ENCODE assay signal across 23 cellular contexts in the genomic region with DNA sequence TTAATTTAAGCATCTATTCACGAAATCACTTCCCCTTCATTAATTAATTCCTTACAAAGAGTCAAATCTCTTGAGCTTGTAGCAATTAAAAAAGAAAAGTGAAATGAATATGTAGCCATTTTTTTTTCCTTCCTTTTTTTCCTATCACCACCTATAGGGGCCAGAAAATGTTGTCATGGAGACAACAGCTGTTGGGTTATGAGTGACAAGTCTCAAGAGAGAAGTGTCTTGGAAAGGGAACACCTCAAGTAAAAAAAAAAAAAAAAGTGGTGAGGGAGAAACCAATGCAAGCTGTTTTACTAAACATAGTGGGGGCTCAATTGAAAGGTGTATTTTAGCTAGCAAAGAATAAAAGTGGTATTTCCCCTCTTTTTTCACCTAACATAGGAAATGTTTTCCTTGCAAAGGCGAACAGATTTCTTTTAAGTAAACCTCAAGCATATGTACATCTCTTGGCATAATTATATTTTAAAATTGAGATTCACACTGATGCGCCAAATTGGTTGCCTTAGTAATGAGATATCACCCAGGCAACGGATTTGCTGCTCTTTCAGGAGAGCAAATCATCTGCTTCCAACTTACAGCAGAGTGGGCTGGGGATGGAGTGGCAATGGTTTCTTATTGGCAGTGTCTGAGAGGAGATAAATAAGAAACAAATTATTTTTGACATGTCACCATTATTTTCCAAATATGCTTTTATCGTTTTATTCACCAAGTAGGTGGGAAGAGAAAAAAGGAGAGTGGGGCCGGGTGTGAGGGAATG.
DNase-seq lines count a peak whose midpoint lies in the region; ATAC-seq, FAIRE-seq and TF ChIP-seq lines count a peak whose summit lies in the region.
"Had no signal": no experiment of that assay in that cellular context is flagged by ENCODE, and none has a peak within 500 bp of the region (broad histone marks: within the 10 kb centered on the region; RNA-seq: fewer than 3 reads in every experiment).

No MANE protein-coding gene starts in this region.

- in situ Hi-C loops in K562 (cut with MboI) = no loop called here

- H3K27ac ChIP-seq in K562 (ENCODE audit: extremely low read depth, low read depth, low read length) = no peak overlapping the region
- H3K27ac ChIP-seq: 22Rv1, gastrocnemius medialis, prostate gland, vagina had no signal

- peak; percentile 61 for DNase-seq in DMS 273 (lab: John Stamatoyannopoulos, UW; ENCODE audit: unreplicated experiment)
- DNase-seq in DMS 273 treated with DMSO at 0.1 percent for 48 hours (lab: John Stamatoyannopoulos, UW) = no peak
- DNase-seq in NCI-H2171 treated with DMSO at 0.1 percent for 48 hours (lab: John Stamatoyannopoulos, UW) = peak; percentile 95
- peak in 2 of 4 experiments; percentile 12 to 19 for DNase-seq in K562 (ENCODE audit: extremely low read depth in 1 of 4, low spot score in 3 of 4)
- DNase-seq in myocyte (ENCODE audit: low read depth) = peak; percentile 37
- DNase-seq in NCI-H2081 (lab: John Stamatoyannopoulos, UW) = no peak
- DNase-seq: activated CD4-positive, alpha-beta memory T cell treated with anti-CD3 and anti-CD28 coated beads for 36 hours; activated CD8-positive, alpha-beta memory T cell treated with anti-CD3 and anti-CD28 coated beads, Interleukin-2, amount 50 U/mL, for 48 hours; activated naive CD8-positive, alpha-beta T cell treated with anti-CD3 and anti-CD28 coated beads for 36 hours; aorta; EL; gastrocnemius medialis; mesenchymal stem cell; NCI-H187; stimulated activated naive CD8-positive, alpha-beta T cell treated with anti-CD3 and anti-CD28 coated beads, Interleukin-15, Interleukin-2, amounts not matched to agents 100 U/mL and 50 U/mL, for 24 hours; T-cell had no signal

- no peak overlapping the region for H3K4me3 ChIP-seq in K562
- H3K4me3 ChIP-seq: gastrocnemius medialis, GM12878, prostate gland, vagina had no signal

- no peak for TF ChIP-seq RAD21 in K562 (CRISPR knock-in tag; conservative IDR thresholded peaks at IDR 0.05 in 1 of 2, IDR thresholded peaks at IDR 0.05 in 1 of 2)

- no peak for TF ChIP-seq EP300 in K562 (IDR thresholded peaks at IDR 0.05; ENCODE audit: low read length)

- no peak overlapping the region for H2AFZ ChIP-seq in K562 (ENCODE audit: low read depth, low read length)

- no peaks in the 10 kb centered on the region for H3K4me1 ChIP-seq in K562 (replicated peaks in 1 of 2; ENCODE audit: control insufficient read depth in 2 of 2, insufficient read depth in 2 of 2, low read length in 2 of 2)
- H3K4me1 ChIP-seq: gastrocnemius medialis, vagina had no signal

- no peak overlapping the region for H3K9ac ChIP-seq in K562 (ENCODE audit: insufficient read depth in 1 of 2, low read depth in 2 of 2, low read length in 2 of 2)

- CTCF ChIA-PET in K562 (lab: Yijun Ruan, JAX; ENCODE audit: low intra/inter-chr PET ratio) = no interaction called here

- H3K79me2 ChIP-seq in K562 (ENCODE audit: control insufficient read depth, insufficient read depth, low read length) = no peaks in the 10 kb centered on the region

- no peaks in the 10 kb centered on the region for H3K9me3 ChIP-seq in K562 (replicated peaks; ENCODE audit: control insufficient read depth, insufficient read depth, low read depth, low read length)
- H3K9me3 ChIP-seq: gastrocnemius medialis, prostate gland, vagina had no signal

- 60% methylated on average over 6 of the region's 6 CpGs for WGBS in K562 (ENCODE audit: insufficient coverage, low coverage, missing lambda C conversion rate)

- no peak for ATAC-seq in K562
- ATAC-seq in GM18519 (IDR thresholded peaks at IDR 0.05; ENCODE audit: low FRiP score, unreplicated experiment) = no peak
- ATAC-seq in activated CD4-positive, CD25-positive, alpha-beta regulatory T cell treated with anti-CD3 and anti-CD28 coated beads, Interleukin-2, amount 50 U/mL, for 24 hours = no peak
- ATAC-seq: gastrocnemius medialis; GM12878; left lobe of liver; stimulated activated naive CD8-positive, alpha-beta T cell treated with anti-CD3 and anti-CD28 coated beads, Interleukin-15, Interleukin-2, amounts not matched to agents 100 U/mL and 50 U/mL, for 24 hours; T-cell had no signal

- no peak overlapping the region for H3K4me2 ChIP-seq in K562 (ENCODE audit: insufficient read depth, low read length)

- BruUV-seq in K562 (replicated peaks; lab: Mats Ljungman, UMichigan) = no TSS peak

- H3K9me1 ChIP-seq in K562 (ENCODE audit: control insufficient read depth, insufficient read depth, low read length) = no peaks in the 10 kb centered on the region

- intact Hi-C loops in K562 (cut with micrococcal nuclease) = no loop called here

- no peak for TF ChIP-seq POLR2A in K562 (conservative IDR thresholded peaks at IDR 0.05)

- no peaks in the 10 kb centered on the region for H4K20me1 ChIP-seq in K562 (replicated peaks; ENCODE audit: control insufficient read depth, insufficient read depth, low read length)

- 0 out of 3 replicates have a peak, but pooled peaks cover 2% of the 10 kb centered on the region for H3K36me3 ChIP-seq in K562 (ENCODE audit: control insufficient read depth, insufficient read depth, low read length)
- H3K36me3 ChIP-seq: gastrocnemius medialis, prostate gland, vagina had no signal

- H3K27me3 ChIP-seq in K562 (ENCODE audit: control insufficient read depth in 2 of 2, insufficient read depth in 2 of 2, low read length in 2 of 2) = no peaks in the 10 kb centered on the region
- H3K27me3 ChIP-seq: gastrocnemius medialis, vagina had no signal

- peak; percentile 37 for FAIRE-seq in K562 (lab: Jason Lieb, UNC)
- FAIRE-seq: GM12878 had no signal

- POLR2A ChIA-PET in K562 (lab: Yijun Ruan, JAX) = no interaction called here

- TF ChIP-seq CTCF in K562 (IDR thresholded peaks at IDR 0.05 in 2 of 3, conservative IDR thresholded peaks at IDR 0.05 in 1 of 3; ENCODE audit: insufficient read depth in 2 of 3, low read depth in 1 of 3, low read length in 3 of 3) = no peak

TF ChIP-seq in K562, 482 proteins besides CTCF, POLR2A, EP300 and RAD21:
- TF ChIP-seq RBFOX2 (IDR thresholded peaks at IDR 0.05; ENCODE audit: low read depth, low read length) (no peak), RFX1 (IDR thresholded peaks at IDR 0.05) (peak; percentile 67)
- TF ChIP-seq, protein P1, sequence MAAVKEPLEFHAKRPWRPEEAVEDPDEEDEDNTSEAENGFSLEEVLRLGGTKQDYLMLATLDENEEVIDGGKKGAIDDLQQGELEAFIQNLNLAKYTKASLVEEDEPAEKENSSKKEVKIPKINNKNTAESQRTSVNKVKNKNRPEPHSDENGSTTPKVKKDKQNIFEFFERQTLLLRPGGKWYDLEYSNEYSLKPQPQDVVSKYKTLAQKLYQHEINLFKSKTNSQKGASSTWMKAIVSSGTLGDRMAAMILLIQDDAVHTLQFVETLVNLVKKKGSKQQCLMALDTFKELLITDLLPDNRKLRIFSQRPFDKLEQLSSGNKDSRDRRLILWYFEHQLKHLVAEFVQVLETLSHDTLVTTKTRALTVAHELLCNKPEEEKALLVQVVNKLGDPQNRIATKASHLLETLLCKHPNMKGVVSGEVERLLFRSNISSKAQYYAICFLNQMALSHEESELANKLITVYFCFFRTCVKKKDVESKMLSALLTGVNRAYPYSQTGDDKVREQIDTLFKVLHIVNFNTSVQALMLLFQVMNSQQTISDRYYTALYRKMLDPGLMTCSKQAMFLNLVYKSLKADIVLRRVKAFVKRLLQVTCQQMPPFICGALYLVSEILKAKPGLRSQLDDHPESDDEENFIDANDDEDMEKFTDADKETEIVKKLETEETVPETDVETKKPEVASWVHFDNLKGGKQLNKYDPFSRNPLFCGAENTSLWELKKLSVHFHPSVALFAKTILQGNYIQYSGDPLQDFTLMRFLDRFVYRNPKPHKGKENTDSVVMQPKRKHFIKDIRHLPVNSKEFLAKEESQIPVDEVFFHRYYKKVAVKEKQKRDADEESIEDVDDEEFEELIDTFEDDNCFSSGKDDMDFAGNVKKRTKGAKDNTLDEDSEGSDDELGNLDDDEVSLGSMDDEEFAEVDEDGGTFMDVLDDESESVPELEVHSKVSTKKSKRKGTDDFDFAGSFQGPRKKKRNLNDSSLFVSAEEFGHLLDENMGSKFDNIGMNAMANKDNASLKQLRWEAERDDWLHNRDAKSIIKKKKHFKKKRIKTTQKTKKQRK (IDR thresholded peaks at IDR 0.05; ENCODE audit: borderline replicate concordance, low read depth, low read length) = no peak
- TF ChIP-seq, protein P2, sequence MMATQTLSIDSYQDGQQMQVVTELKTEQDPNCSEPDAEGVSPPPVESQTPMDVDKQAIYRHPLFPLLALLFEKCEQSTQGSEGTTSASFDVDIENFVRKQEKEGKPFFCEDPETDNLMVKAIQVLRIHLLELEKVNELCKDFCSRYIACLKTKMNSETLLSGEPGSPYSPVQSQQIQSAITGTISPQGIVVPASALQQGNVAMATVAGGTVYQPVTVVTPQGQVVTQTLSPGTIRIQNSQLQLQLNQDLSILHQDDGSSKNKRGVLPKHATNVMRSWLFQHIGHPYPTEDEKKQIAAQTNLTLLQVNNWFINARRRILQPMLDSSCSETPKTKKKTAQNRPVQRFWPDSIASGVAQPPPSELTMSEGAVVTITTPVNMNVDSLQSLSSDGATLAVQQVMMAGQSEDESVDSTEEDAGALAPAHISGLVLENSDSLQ (IDR thresholded peaks at IDR 0.05) = peak; percentile 73

Comparison
In these comparisons a context has a peak if more than half of its experiments do, and no peak if none do; other contexts are left out.
1. DNase-seq: peak in DMS 273 (single experiment), NCI-H2171 treated with DMSO at 0.1 percent for 48 hours (single experiment) and myocyte (single experiment); none in DMS 273 treated with DMSO at 0.1 percent for 48 hours (single experiment) and NCI-H2081 (0 of 2).